13 cellular contexts compared by ENCODE assay signal in genomic region chr12:76864791-76865400, GRCh38. TPM values are rescaled to one million over a fixed set of nuclear protein-coding genes. Genes with fewer than 3 reads are reported as not detected.
DNase-seq lines count a peak whose midpoint lies in the region; ATAC-seq, FAIRE-seq and TF ChIP-seq lines count a peak whose summit lies in the region.
"Had no signal": no experiment of that assay in that cellular context is flagged by ENCODE, and none has a peak within 500 bp of the region (broad histone marks: within the 10 kb centered on the region; RNA-seq: fewer than 3 reads in every experiment).

No MANE protein-coding gene starts in this region.

- peak; percentile 20 for FAIRE-seq in GM12891 (lab: Jason Lieb, UNC)

- no peak overlapping the region for H2AFZ ChIP-seq in KMS-11 (ENCODE audit: low read depth)

- H3K79me2 ChIP-seq in KMS-11 (ENCODE audit: insufficient read depth, low read depth), result no peaks in the 10 kb centered on the region

- H3K36me3 ChIP-seq in KMS-11 (ENCODE audit: insufficient read depth) (no peaks in the 10 kb centered on the region), heart right ventricle (peaks cover 0 to 14% (median 0%) of the 10 kb centered on the region in 9 donors)

- H3K9me3 Mint-ChIP-seq in activated T-cell treated with anti-CD3 and anti-CD28 coated beads, Interleukin-2, amount 50 U/mL, for 4 hours, result no peaks in the 10 kb centered on the region

- ATAC-seq in GM19467 (IDR thresholded peaks at IDR 0.05; ENCODE audit: unreplicated experiment) (peak; percentile 67), HG02970 (IDR thresholded peaks at IDR 0.05; ENCODE audit: low FRiP score, unreplicated experiment) (peak; percentile 90), heart right ventricle (no peak)
- no peak for ATAC-seq in activated T-cell treated with anti-CD3 and anti-CD28 coated beads, Interleukin-2, amount 50 U/mL, for 4 hours
- ATAC-seq: Right ventricle myocardium inferior had no signal

- no peaks in the 10 kb centered on the region for H4K20me1 ChIP-seq in KMS-11 (ENCODE audit: insufficient read depth)

- no peak for TF ChIP-seq POLR2A in GM12891 (IDR thresholded peaks at IDR 0.05; ENCODE audit: low read depth, low read length)

- H3K4me1 Mint-ChIP-seq in activated T-cell treated with anti-CD3 and anti-CD28 coated beads, Interleukin-2, amount 50 U/mL, for 4 hours (ENCODE audit: low read depth), result no peaks in the 10 kb centered on the region

- DNase-seq in GM12891 (ENCODE audit: insufficient read length, low spot score), result no peak
- DNase-seq in cerebellar nuclear complex (lab: John Stamatoyannopoulos, UW), result no peak
- DNase-seq in activated T-cell treated with anti-CD3 and anti-CD28 coated beads for 4 hours, result no peak
- DNase-seq in heart right ventricle, result no peak
- DNase-seq in activated T-cell treated with anti-CD3 and anti-CD28 coated beads, Interleukin-2, amount 50 U/mL, for 4 hours, result no peak
- DNase-seq: ACHN; activated CD4-positive, alpha-beta T cell treated with anti-CD3 and anti-CD28 coated beads, Interleukin-2, amount 50 U/mL, for 1 hour; GF-D8; left ventricle myocardium inferior had no signal

- WGBS in heart right ventricle, 2 donors, result 75 to 83% methylated on average over 2 of the region's 2 CpGs

- H3K27me3 Mint-ChIP-seq in activated T-cell treated with anti-CD3 and anti-CD28 coated beads, Interleukin-2, amount 50 U/mL, for 4 hours (ENCODE audit: low read depth), result peaks cover 9% of the 10 kb centered on the region

- H3K27ac ChIP-seq in KMS-11, result peak overlapping the region; percentile 43
- no peak overlapping the region for H3K27ac ChIP-seq in heart right ventricle
- H3K27ac ChIP-seq: left ventricle myocardium inferior had no signal

- H3K4me3 Mint-ChIP-seq in activated T-cell treated with anti-CD3 and anti-CD28 coated beads, Interleukin-2, amount 50 U/mL, for 4 hours, result no peak overlapping the region

- H3K27me3 ChIP-seq in KMS-11 (ENCODE audit: insufficient read depth, low read depth) (no peaks in the 10 kb centered on the region), heart right ventricle (no peaks in the 10 kb centered on the region)

- intact Hi-C loops in heart right ventricle (cut with DNase I), result no loop called here

- H3K4me1 ChIP-seq in KMS-11 (ENCODE audit: low read depth, poor library complexity, severe bottlenecking) (peaks cover 34% of the 10 kb centered on the region), heart right ventricle (peaks cover 0 to 6% (median 0%) of the 10 kb centered on the region in 9 donors)

- peak overlapping the region; percentile 4; the same call in 1 of the 2 replicates for H3K9ac ChIP-seq in KMS-11

- peak overlapping the region; percentile 52 for H3K4me2 ChIP-seq in KMS-11

- no peaks in the 10 kb centered on the region for H3K36me3 Mint-ChIP-seq in activated T-cell treated with anti-CD3 and anti-CD28 coated beads, Interleukin-2, amount 50 U/mL, for 4 hours (ENCODE audit: insufficient read depth)

- TF ChIP-seq CTCF in KMS-11 (conservative IDR thresholded peaks at IDR 0.05; ENCODE audit: low read depth, low read length) (no peak), heart right ventricle (IDR thresholded peaks at IDR 0.05) (no peak)

- H3K9me3 ChIP-seq in heart right ventricle, result no peaks in the 10 kb centered on the region
- H3K9me3 ChIP-seq: left ventricle myocardium inferior had no signal

- H3K4me3 ChIP-seq in KMS-11 (IDR thresholded peaks at IDR 0.05; ENCODE audit: insufficient read depth, low read depth, low read length) (no peak overlapping the region), heart right ventricle (no peak overlapping the region)
- H3K4me3 ChIP-seq: left ventricle myocardium inferior had no signal

TF ChIP-seq in GM12891, 5 proteins besides CTCF, POLR2A, EP300 and RAD21:
- TF ChIP-seq PAX5 (IDR thresholded peaks at IDR 0.05; ENCODE audit: insufficient read depth, low read length, severe bottlenecking) (no peak), POU2F2 (IDR thresholded peaks at IDR 0.05; ENCODE audit: low read depth, low read length) (no peak), POLR2AphosphoS5 (IDR thresholded peaks at IDR 0.05; ENCODE audit: low read depth, low read length) (no peak), SPI1 (IDR thresholded peaks at IDR 0.05; ENCODE audit: low read depth, low read length) (no peak), TAF1 (IDR thresholded peaks at IDR 0.05; ENCODE audit: low read depth, low read length) (no peak)

RNA-seq across cellular contexts. Expression of gene CSRP2, which starts 13.9 kb away (rescaled TPM):
- polyA plus RNA-seq in GM12891 (2012; ENCODE audit: low read depth, missing spikeins), result 1.0 TPM
- total RNA-seq in heart right ventricle, result 10 to 100 TPM in 9 of 10 donors, 1 to 10 TPM in 1; 9.7 to 43.5 (median 19.7) TPM
- 10 to 100 TPM; 20.8 to 46.3 TPM for polyA plus RNA-seq in heart right ventricle
- under 1 TPM; 0.42 to 0.92 (median 0.73) TPM for total RNA-seq in activated T-cell treated with anti-CD3 and anti-CD28 coated beads, Interleukin-2, amount 50 U/mL, for 4 hours

Comparison
In these comparisons a context has a peak if more than half of its experiments do, and no peak if none do; other contexts are left out.
1. ATAC-seq: peak in GM19467 (single experiment) and HG02970 (single experiment); none in heart right ventricle (0 of 8) and activated T-cell treated with anti-CD3 and anti-CD28 coated beads, Interleukin-2, amount 50 U/mL, for 4 hours (0 of 2).
2. RNA of gene CSRP2, which starts 13.9 kb away (total RNA-seq): 9.7 to 43.5 TPM in heart right ventricle; 0.42 to 0.92 TPM in activated T-cell treated with anti-CD3 and anti-CD28 coated beads, Interleukin-2, amount 50 U/mL, for 4 hours; every median in the first group is over 4 times any median in the second.